In genomic region chr9:127535834-127536233, GRCh38 we compare ENCODE assay signal across 13 cellular contexts.
DNase-seq lines count a peak whose midpoint lies in the region; ATAC-seq and TF ChIP-seq lines count a peak whose summit lies in the region.
"Had no signal": no experiment of that assay in that cellular context is flagged by ENCODE, and none has a peak within 500 bp of the region (broad histone marks: within the 10 kb centered on the region; RNA-seq: fewer than 3 reads in every experiment).

No MANE protein-coding gene starts in this region.

- intact Hi-C loops in heart left ventricle (cut with DNase I) = loop anchor here in 1 of 10 donors (5.0 kb wide), 1 partner anchor 34 kb away; no protein-coding TSS in a partner anchor

- no peaks in the 10 kb centered on the region for H3F3A ChIP-seq in smooth muscle cell (ENCODE audit: low read depth)

- peaks cover 0 to 62% (median 36%) of the 10 kb centered on the region in 12 donors for H3K4me1 ChIP-seq in heart left ventricle
- H3K4me1 ChIP-seq in smooth muscle cell (ENCODE audit: low read depth) = peaks cover 10% of the 10 kb centered on the region
- H3K4me1 ChIP-seq: HAP-1 had no signal

- H3K4me2 ChIP-seq in smooth muscle cell = no peak overlapping the region

- H3K9me3 ChIP-seq in heart left ventricle = no peaks in the 10 kb centered on the region
- no peaks in the 10 kb centered on the region for H3K9me3 ChIP-seq in smooth muscle cell (replicated peaks; ENCODE audit: low read depth)
- H3K9me3 ChIP-seq: HAP-1, neutrophil had no signal

- TF ChIP-seq CTCF in heart left ventricle (IDR thresholded peaks at IDR 0.05) (no peak), smooth muscle cell (IDR thresholded peaks at IDR 0.05; ENCODE audit: borderline replicate concordance, insufficient read depth, poor library complexity, severe bottlenecking) (no peak)

- 50 to 71% (median 66%) methylated on average over 14 of the region's 14 CpGs for WGBS in heart left ventricle, 4 donors
- 76% methylated on average over 14 of the region's 14 CpGs for WGBS in smooth muscle cell (ENCODE audit: low lambda C conversion rate)

- DNase-seq in ELR (ENCODE audit: low read depth) = peak; percentile 65
- peak; percentile 43 to 60 for DNase-seq in T47D (ENCODE audit: low read depth in 1 of 2, low spot score in 1 of 2)
- peak in 1 of 5 donors; percentile 32 for DNase-seq in heart left ventricle
- DNase-seq in smooth muscle cell (lab: John Stamatoyannopoulos, UW; ENCODE audit: unreplicated experiment) = no peak
- no peak for DNase-seq in NCI-H1694 treated with DMSO at 0.1 percent for 48 hours (lab: John Stamatoyannopoulos, UW)
- DNase-seq in germinal center (ENCODE audit: low spot score) = no peak
- no peak for DNase-seq in stimulated activated CD4-positive, alpha-beta T cell treated with anti-CD3 and anti-CD28 coated beads, Interleukin-1b, Interleukin-23, amount 100 ng/mL, for 48 hours
- DNase-seq: amniotic stem cell; NCI-H146; stimulated activated CD4-positive, alpha-beta T cell treated with anti-CD3 and anti-CD28 coated beads, Interleukin-4, amount 100 ng/mL, for 1 hour had no signal

- H2AFZ ChIP-seq in smooth muscle cell (ENCODE audit: low read depth) = no peak overlapping the region

- H3K4me3 ChIP-seq in heart left ventricle (no peak overlapping the region), smooth muscle cell (no peak overlapping the region)
- H3K4me3 ChIP-seq: HAP-1 had no signal

- in situ Hi-C loops in T47D (cut with HindIII; ENCODE audit: low pct_unique_long_range_greater_than_20kb, low sequenced_read_pairs) = no loop called here

- peaks cover 100% of the 10 kb centered on the region for H3K79me2 ChIP-seq in smooth muscle cell (ENCODE audit: low read depth)

- no peaks in the 10 kb centered on the region for H3K27me3 ChIP-seq in heart left ventricle
- no peaks in the 10 kb centered on the region for H3K27me3 ChIP-seq in smooth muscle cell (ENCODE audit: low read depth)
- H3K27me3 ChIP-seq: neutrophil had no signal

- peak overlapping the region in 7 of 12 donors; percentile 23 to 80 (median 31) for H3K27ac ChIP-seq in heart left ventricle
- H3K27ac ChIP-seq in smooth muscle cell (ENCODE audit: low read depth) = peak overlapping the region; percentile 67
- H3K27ac ChIP-seq: neutrophil had no signal

- peaks cover 0 to 24% (median 0%) of the 10 kb centered on the region in 9 donors for H3K36me3 ChIP-seq in heart left ventricle
- no peaks in the 10 kb centered on the region for H3K36me3 ChIP-seq in smooth muscle cell (ENCODE audit: low read depth)
- H3K36me3 ChIP-seq: HAP-1, neutrophil had no signal

- no peak for TF ChIP-seq POLR2A in heart left ventricle (IDR thresholded peaks at IDR 0.05)

- H3K9ac ChIP-seq in smooth muscle cell (ENCODE audit: low read depth) = no peak overlapping the region

- ATAC-seq in heart left ventricle (peak in 3 of 4 donors; percentile 8 to 41 (median 27)), GM19395 (IDR thresholded peaks at IDR 0.05; ENCODE audit: unreplicated experiment) (no peak)

- H4K20me1 ChIP-seq in smooth muscle cell (ENCODE audit: low read depth) = peaks cover 99% of the 10 kb centered on the region

Comparison
In these comparisons a context has a peak if more than half of its experiments do, and no peak if none do; other contexts are left out.
1. DNase-seq: peak in ELR (single experiment) and T47D (2 of 2); none in smooth muscle cell (single experiment), NCI-H1694 treated with DMSO at 0.1 percent for 48 hours (single experiment), germinal center (single experiment) and stimulated activated CD4-positive, alpha-beta T cell treated with anti-CD3 and anti-CD28 coated beads, Interleukin-1b, Interleukin-23, amount 100 ng/mL, for 48 hours (single experiment).